ENCODE assay signal across 29 cellular contexts in genomic region chr12:68873316-68873715, GRCh38. TPM values are rescaled to one million over a fixed set of nuclear protein-coding genes. Genes with fewer than 3 reads are reported as not detected.
"Had no signal": no experiment of that assay in that cellular context is flagged by ENCODE, and none has a peak within 500 bp of the region (broad histone marks: within the 10 kb centered on the region; RNA-seq: fewer than 3 reads in every experiment).

No MANE protein-coding gene starts in this region.

- H3K36me3 ChIP-seq: colonic mucosa, gastrocnemius medialis had no signal

- H3K4me3 Mint-ChIP-seq: dendritic cell treated with granulocyte-macrophage colony-stimulating factor and Interleukin-4, amounts not matched to agents 40 ng/mL and 50 ng/mL, for 4 days; effector memory CD8-positive, alpha-beta T cell; endodermal cell had no signal

- H3K4me1 Mint-ChIP-seq: endodermal cell had no signal

- FAIRE-seq: colon, endometrium, endothelial cell of umbilical vein, frontal cortex had no signal

- ATAC-seq: effector memory CD8-positive, alpha-beta T cell; esophagus mucosa; foreskin keratinocyte; gastrocnemius medialis; gastroesophageal sphincter; heart left ventricle; heart right ventricle had no signal

- H3K27ac ChIP-seq: colonic mucosa, coronary artery, dorsolateral prefrontal cortex, epithelial cell of prostate, esophagus muscularis mucosa, esophagus squamous epithelium, foreskin keratinocyte, gastrocnemius medialis, gastroesophageal sphincter, heart left ventricle, heart right ventricle had no signal

- H3K27me3 Mint-ChIP-seq: dendritic cell treated with granulocyte-macrophage colony-stimulating factor and Interleukin-4, amounts not matched to agents 40 ng/mL and 50 ng/mL, for 4 days had no signal

- H3K4me1 ChIP-seq: colonic mucosa, esophagus muscularis mucosa, gastrocnemius medialis, gastroesophageal sphincter had no signal

- H3K27me3 ChIP-seq: colonic mucosa, dorsolateral prefrontal cortex, esophagus muscularis mucosa, esophagus squamous epithelium, foreskin keratinocyte, gastrocnemius medialis, gastroesophageal sphincter, heart left ventricle had no signal

- H3K4me3 ChIP-seq: colonic mucosa, coronary artery, dorsolateral prefrontal cortex, esophagus muscularis mucosa, esophagus squamous epithelium, gastrocnemius medialis, gastroesophageal sphincter, heart left ventricle, heart right ventricle had no signal

- H3K27ac Mint-ChIP-seq: dendritic cell treated with granulocyte-macrophage colony-stimulating factor and Interleukin-4, amounts not matched to agents 40 ng/mL and 50 ng/mL, for 4 days; effector memory CD8-positive, alpha-beta T cell; endodermal cell had no signal

- H3K9me3 Mint-ChIP-seq: dendritic cell treated with granulocyte-macrophage colony-stimulating factor and Interleukin-4, amounts not matched to agents 40 ng/mL and 50 ng/mL, for 4 days; effector memory CD8-positive, alpha-beta T cell; endodermal cell had no signal

- DNase-seq: colonic mucosa; cortex of kidney; dermis blood vessel endothelial cell; dorsolateral prefrontal cortex; effector CD4-positive, alpha-beta T cell; effector CD8-positive, alpha-beta T cell; effector memory CD4-positive, alpha-beta T cell; effector memory CD8-positive, alpha-beta T cell; endodermal cell; erythroblast; esophagus squamous epithelium; foreskin fibroblast; foreskin keratinocyte; foreskin melanocyte; gastrocnemius medialis; glutamatergic neuron; head of caudate nucleus; heart left ventricle; heart right ventricle had no signal

- H3K9me3 ChIP-seq: colonic mucosa, esophagus muscularis mucosa, gastrocnemius medialis had no signal

RNA-seq across cellular contexts. Expression of gene CPM, which starts 59.7 kb away (rescaled TPM):
- total RNA-seq: endothelial cell of umbilical vein had no signal
- polyA plus RNA-seq: endothelial cell of umbilical vein had no signal
